7 cellular contexts compared by ENCODE assay signal in the genomic region with DNA sequence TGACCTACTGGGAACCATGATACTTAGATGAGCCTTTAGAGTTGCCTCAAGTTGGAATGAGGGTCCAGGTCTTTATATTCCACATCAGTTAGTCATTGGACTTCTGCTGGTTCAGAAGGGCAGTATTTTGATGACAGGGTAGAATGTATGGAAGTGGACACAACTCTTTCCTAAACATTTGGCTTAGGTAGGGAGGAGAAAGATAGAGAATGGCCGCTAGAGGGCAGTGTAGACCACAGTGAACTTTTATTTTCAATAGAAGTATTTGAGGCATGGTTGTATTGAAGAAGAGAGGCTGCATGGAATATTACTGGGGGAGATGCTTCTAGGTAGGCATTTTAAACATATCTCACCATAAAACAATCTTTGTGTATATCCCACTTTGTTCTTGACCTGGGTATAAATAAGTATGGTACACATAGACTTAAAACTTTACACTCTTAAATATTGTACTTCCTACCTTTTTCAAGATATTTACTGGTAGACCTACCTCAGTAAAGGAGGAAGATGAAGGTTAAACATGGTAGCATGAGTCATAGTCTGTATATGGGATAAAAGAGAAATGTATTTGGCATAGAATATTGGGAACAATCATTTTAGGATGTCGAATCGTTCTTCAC.
DNase-seq lines count a peak whose midpoint lies in the region; ATAC-seq and TF ChIP-seq lines count a peak whose summit lies in the region.

No MANE protein-coding gene starts in this region.

- DNase-seq in EL (peak; percentile 63), HPDE6-E6E7 (ENCODE audit: extremely low spot score) (peak; percentile 8), SHP77 (lab: John Stamatoyannopoulos, UW) (peak; percentile 43 to 44), astrocyte of the spinal cord (ENCODE audit: low read depth, low spot score) (peak; percentile 75), iPS-NIHi7 (ENCODE audit: extremely low spot score) (peak; percentile 54)
- peak; percentile 11 for DNase-seq in stimulated activated CD4-positive, alpha-beta T cell treated with anti-CD3 and anti-CD28 coated beads, Interleukin-1b, Interleukin-23, amount 100 ng/mL, for 48 hours

- in situ Hi-C loops in astrocyte of the spinal cord (cut with HindIII; ENCODE audit: low sequenced_read_pairs) = no loop called here

- peak; percentile 70 for TF ChIP-seq CTCF in astrocyte of the spinal cord (IDR thresholded peaks at IDR 0.05; ENCODE audit: low read depth, low read length)

- ATAC-seq in GM19463 (IDR thresholded peaks at IDR 0.05; ENCODE audit: unreplicated experiment) = peak; percentile 76

- H3K4me3 ChIP-seq in astrocyte of the spinal cord (ENCODE audit: low read depth, low read length) = no peak overlapping the region

Comparison
In these comparisons a context has a peak if more than half of its experiments do, and no peak if none do; other contexts are left out.
1. DNase-seq: peak in every context shown above with its lines; median percentile 75 in astrocyte of the spinal cord; 63 in EL; 54 in iPS-NIHi7; 44 in SHP77; 11 in stimulated activated CD4-positive, alpha-beta T cell treated with anti-CD3 and anti-CD28 coated beads, Interleukin-1b, Interleukin-23, amount 100 ng/mL, for 48 hours; 8 in HPDE6-E6E7.